ENCODE assay signal across 9 cellular contexts in genomic region chr1:183881387-183882084, GRCh38.
DNase-seq lines count a peak whose midpoint lies in the region; ATAC-seq and TF ChIP-seq lines count a peak whose summit lies in the region.
"Had no signal": no experiment of that assay in that cellular context is flagged by ENCODE, and none has a peak within 500 bp of the region (broad histone marks: within the 10 kb centered on the region; RNA-seq: fewer than 3 reads in every experiment).

No MANE protein-coding gene starts in this region.

- no peak overlapping the region for H3K4me3 ChIP-seq in HCT116 (replicated peaks in 1 of 2; ENCODE audit: low read depth in 1 of 2, low read length in 2 of 2)
- H3K4me3 ChIP-seq in smooth muscle cell = no peak overlapping the region

- H3K9ac ChIP-seq in HCT116 (ENCODE audit: low read length) (no peak overlapping the region), smooth muscle cell (ENCODE audit: low read depth) (no peak overlapping the region)

- ATAC-seq in HCT116 (peak; percentile 67), GM21786 (IDR thresholded peaks at IDR 0.05; ENCODE audit: unreplicated experiment) (no peak)

- no peaks in the 10 kb centered on the region for H3K4me1 Mint-ChIP-seq in activated CD4-positive, alpha-beta memory T cell treated with anti-CD3 and anti-CD28 coated beads for 36 hours (ENCODE audit: low read depth)

- CTCF ChIA-PET in HCT116 (lab: Charles Lee) = interaction anchor here (0.7 kb wide), 1 partner anchor 226 kb away, joined by 3 read pairs; no protein-coding TSS in a partner anchor
- CTCF ChIA-PET in activated CD4-positive, alpha-beta memory T cell treated with anti-CD3 and anti-CD28 coated beads for 36 hours (lab: Charles Lee) = no interaction called here

- H3K27ac ChIP-seq in HCT116 (ENCODE audit: low read depth, low read length) (no peak overlapping the region), smooth muscle cell (ENCODE audit: low read depth) (peak overlapping the region; percentile 54)
- H3K27ac ChIP-seq: HL-60 had no signal

- H3K36me3 Mint-ChIP-seq in activated CD4-positive, alpha-beta memory T cell treated with anti-CD3 and anti-CD28 coated beads for 36 hours = peaks cover 4% of the 10 kb centered on the region

- no peak overlapping the region for H3K27ac Mint-ChIP-seq in activated CD4-positive, alpha-beta memory T cell treated with anti-CD3 and anti-CD28 coated beads for 36 hours

- H3K27me3 ChIP-seq in HCT116 (ENCODE audit: insufficient read depth, low read length) (no peaks in the 10 kb centered on the region), smooth muscle cell (ENCODE audit: low read depth) (no peaks in the 10 kb centered on the region)

- peaks cover 6% of the 10 kb centered on the region for H3F3A ChIP-seq in smooth muscle cell (ENCODE audit: low read depth)

- H3K4me1 ChIP-seq in HCT116 (ENCODE audit: control insufficient read depth in 1 of 2, insufficient read depth in 2 of 2, low read length in 2 of 2) (peaks cover 4 to 10% of the 10 kb centered on the region in 2 experiments; a peak in 2 of 4 replicates), smooth muscle cell (ENCODE audit: low read depth) (peaks cover 20% of the 10 kb centered on the region)

- H2AFZ ChIP-seq in HCT116 (ENCODE audit: low read depth, low read length, poor library complexity, severe bottlenecking) = no peak overlapping the region
- H2AFZ ChIP-seq in smooth muscle cell (ENCODE audit: low read depth) = no peak overlapping the region

- peak overlapping the region; percentile 43 for H3K4me2 ChIP-seq in HCT116 (ENCODE audit: low read length)
- H3K4me2 ChIP-seq in smooth muscle cell = peak overlapping the region; percentile 63

- POLR2A ChIA-PET in HCT116 (lab: Charles Lee) = no interaction called here
- POLR2A ChIA-PET in activated CD4-positive, alpha-beta memory T cell treated with anti-CD3 and anti-CD28 coated beads for 36 hours (lab: Charles Lee) = no interaction called here

- H3K9me3 ChIP-seq in HCT116 (ENCODE audit: control insufficient read depth in 1 of 2, insufficient read depth in 1 of 2, low read depth in 1 of 2, low read length in 2 of 2) (no peaks in the 10 kb centered on the region), smooth muscle cell (replicated peaks; ENCODE audit: low read depth) (no peaks in the 10 kb centered on the region)

- no TSS peak for BruUV-seq in HCT116 (replicated peaks; lab: Mats Ljungman, UMichigan)

- no peaks in the 10 kb centered on the region for H3K9me2 ChIP-seq in HCT116 (ENCODE audit: insufficient read depth)

- no peak for TF ChIP-seq RAD21 in HCT116 (IDR thresholded peaks at IDR 0.05; ENCODE audit: low read depth)

- intact Hi-C loops in HCT116 (cut with micrococcal nuclease) = no loop called here
- intact Hi-C loops in activated CD4-positive, alpha-beta memory T cell treated with anti-CD3 and anti-CD28 coated beads for 36 hours (cut with micrococcal nuclease) = no loop called here

- TF ChIP-seq CTCF in HCT116 (IDR thresholded peaks at IDR 0.05 in 2 of 3, conservative IDR thresholded peaks at IDR 0.05 in 1 of 3; ENCODE audit: borderline replicate concordance in 1 of 3, insufficient read depth in 1 of 3, low read depth in 2 of 3, low read length in 2 of 3) (no peak), smooth muscle cell (IDR thresholded peaks at IDR 0.05; ENCODE audit: borderline replicate concordance, insufficient read depth, poor library complexity, severe bottlenecking) (no peak)

- H3K36me3 ChIP-seq in HCT116 (ENCODE audit: control insufficient read depth in 1 of 2, insufficient read depth in 2 of 2, low read length in 2 of 2) (no peaks in the 10 kb centered on the region), smooth muscle cell (ENCODE audit: low read depth) (peaks cover 15% of the 10 kb centered on the region)

- WGBS in smooth muscle cell (ENCODE audit: low lambda C conversion rate) = 6% methylated on average over 3 of the region's 3 CpGs

- peaks cover 1% of the 10 kb centered on the region for H3K27me3 Mint-ChIP-seq in activated CD4-positive, alpha-beta memory T cell treated with anti-CD3 and anti-CD28 coated beads for 36 hours

- H4K20me1 ChIP-seq in HCT116 (ENCODE audit: insufficient read depth) = no peaks in the 10 kb centered on the region
- no peaks in the 10 kb centered on the region for H4K20me1 ChIP-seq in smooth muscle cell (ENCODE audit: low read depth)

- no peaks in the 10 kb centered on the region for H3K9me3 Mint-ChIP-seq in activated CD4-positive, alpha-beta memory T cell treated with anti-CD3 and anti-CD28 coated beads for 36 hours

- no peak overlapping the region for H3K4me3 Mint-ChIP-seq in activated CD4-positive, alpha-beta memory T cell treated with anti-CD3 and anti-CD28 coated beads for 36 hours

- H3K79me2 ChIP-seq in HCT116 (ENCODE audit: insufficient read depth, low read length) (no peaks in the 10 kb centered on the region), smooth muscle cell (ENCODE audit: low read depth) (no peaks in the 10 kb centered on the region)

- RAD21 ChIA-PET in HCT116 (lab: Charles Lee; ENCODE audit: low non-redundant PET in 1 of 2, low total read pairs in 2 of 2, uncharacterized antibody in 2 of 2, unreplicated experiment in 2 of 2) = no interaction called here

- no peak for TF ChIP-seq POLR2A in HCT116 (IDR thresholded peaks at IDR 0.05; ENCODE audit: borderline replicate concordance, extremely low read depth, insufficient read depth, insufficient read length)

- DNase-seq in HCT116 (ENCODE audit: low read depth, low spot score) = no peak
- DNase-seq in amygdala (lab: John Stamatoyannopoulos, UW) = peak in 49 of 56 donors; percentile 6 to 84 (median 57)
- peak; percentile 45 for DNase-seq in iPS DF 19.7 (ENCODE audit: low read depth, low spot score)
- DNase-seq in smooth muscle cell (lab: John Stamatoyannopoulos, UW; ENCODE audit: unreplicated experiment) = no peak
- DNase-seq in activated CD4-positive, alpha-beta T cell treated with anti-CD3 and anti-CD28 coated beads, Interleukin-2, amount 50 U/mL, for 48 hours = no peak
- DNase-seq in activated CD4-positive, alpha-beta memory T cell treated with anti-CD3 and anti-CD28 coated beads for 36 hours = no peak
- DNase-seq in effector CD8-positive, alpha-beta T cell (lab: John Stamatoyannopoulos, UW) = no peak

TF ChIP-seq in HCT116, 20 proteins besides CTCF, POLR2A, EP300 and RAD21:
- TF ChIP-seq FOSL1 (IDR thresholded peaks at IDR 0.05; ENCODE audit: low read depth) = peak; percentile 23; the same call in 1 of the 2 replicates
- TF ChIP-seq EZH2phosphoT487 (IDR thresholded peaks at IDR 0.05; ENCODE audit: borderline replicate concordance) = no peak
- TF ChIP-seq REST (IDR thresholded peaks at IDR 0.05; ENCODE audit: low read depth) = no peak
- TF ChIP-seq CEBPB (IDR thresholded peaks at IDR 0.05; ENCODE audit: low read depth) = peak; percentile 66
- TF ChIP-seq EGR1 (IDR thresholded peaks at IDR 0.05; ENCODE audit: low read depth) = no peak
- 0 out of 2 replicates have a peak, but pooled peaks have one; percentile 32 for TF ChIP-seq JUND (IDR thresholded peaks at IDR 0.05)
- peak; percentile 62; the same call in 1 of the 2 replicates for TF ChIP-seq ATF3 (IDR thresholded peaks at IDR 0.05)
- no peak for TF ChIP-seq ZNF274 (IDR thresholded peaks at IDR 0.05; ENCODE audit: low read depth, low read length)

Comparison
In these comparisons a context has a peak if more than half of its experiments do, and no peak if none do; other contexts are left out.
1. DNase-seq: peak in amygdala (49 of 56) and iPS DF 19.7 (single experiment); none in HCT116 (single experiment), smooth muscle cell (single experiment), activated CD4-positive, alpha-beta T cell treated with anti-CD3 and anti-CD28 coated beads, Interleukin-2, amount 50 U/mL, for 48 hours (0 of 2), activated CD4-positive, alpha-beta memory T cell treated with anti-CD3 and anti-CD28 coated beads for 36 hours (single experiment) and effector CD8-positive, alpha-beta T cell (single experiment).